9 cellular contexts compared by ENCODE assay signal in genomic region chr9:94164756-94165549, GRCh38.
DNase-seq lines count a peak whose midpoint lies in the region; ATAC-seq, FAIRE-seq and TF ChIP-seq lines count a peak whose summit lies in the region.
"Had no signal": no experiment of that assay in that cellular context is flagged by ENCODE, and none has a peak within 500 bp of the region (broad histone marks: within the 10 kb centered on the region; RNA-seq: fewer than 3 reads in every experiment).

No MANE protein-coding gene starts in this region.

- TF ChIP-seq CTCF in C4-2B (conservative IDR thresholded peaks at IDR 0.05), result no peak
- no peak for TF ChIP-seq CTCF in IMR-90 (conservative IDR thresholded peaks at IDR 0.05; ENCODE audit: low read depth, low read length)
- TF ChIP-seq CTCF in neural cell (IDR thresholded peaks at IDR 0.05; ENCODE audit: poor library complexity, severe bottlenecking), result no peak
- TF ChIP-seq CTCF in BE2C (IDR thresholded peaks at IDR 0.05; ENCODE audit: low read depth, low read length), result no peak
- no peak for TF ChIP-seq CTCF in mucosa of descending colon (IDR thresholded peaks at IDR 0.05)

- TF ChIP-seq EP300 in neural cell (conservative IDR thresholded peaks at IDR 0.05; ENCODE audit: poor library complexity, severe bottlenecking), result no peak

- TF ChIP-seq RAD21 in IMR-90 (IDR thresholded peaks at IDR 0.05; ENCODE audit: low read length) (no peak), neural cell (conservative IDR thresholded peaks at IDR 0.05) (no peak)

- peak overlapping the region; percentile 99 for H3K27ac ChIP-seq in C4-2B
- H3K27ac ChIP-seq in IMR-90 (ENCODE audit: insufficient read depth, low read length), result no peak overlapping the region
- no peak overlapping the region for H3K27ac ChIP-seq in neural cell (ENCODE audit: low read length)
- no peak overlapping the region; the same call in 1 of the 2 replicates for H3K27ac ChIP-seq in SJCRH30
- H3K27ac ChIP-seq: cardiac muscle cell had no signal

- no peaks in the 10 kb centered on the region for H3F3A ChIP-seq in neural cell (ENCODE audit: insufficient read depth, low read length, poor library complexity, severe bottlenecking)

- no peak overlapping the region; the same call in 1 of the 2 replicates for H3K4ac ChIP-seq in IMR-90 (ENCODE audit: low read depth, low read length)

- 0 out of 2 replicates have a peak overlapping the region, but pooled peaks have one; percentile 5 for H2AK5ac ChIP-seq in IMR-90 (ENCODE audit: low read depth, low read length)

- H3K9ac ChIP-seq in IMR-90 (ENCODE audit: low read depth, low read length), result no peak overlapping the region
- H3K9ac ChIP-seq in neural cell (ENCODE audit: low read length), result no peak overlapping the region

- H3K4me1 Mint-ChIP-seq in activated naive CD8-positive, alpha-beta T cell treated with anti-CD3 and anti-CD28 coated beads for 36 hours, result peaks cover 30% of the 10 kb centered on the region

- 0 out of 4 replicates have a peak, but pooled peaks cover 0 to 3% of the 10 kb centered on the region in 2 experiments for H3K79me1 ChIP-seq in IMR-90 (ENCODE audit: low read depth in 1 of 2, low read length in 2 of 2)

- H3K4me3 Mint-ChIP-seq in activated naive CD8-positive, alpha-beta T cell treated with anti-CD3 and anti-CD28 coated beads for 36 hours, result peak overlapping the region; percentile 77

- no peak for FAIRE-seq in GM19239 (lab: Jason Lieb, UNC)

- H3K9me3 ChIP-seq in IMR-90 (ENCODE audit: control insufficient read depth, insufficient read depth, low read length) (no peaks in the 10 kb centered on the region), neural cell (ENCODE audit: low read length) (no peaks in the 10 kb centered on the region), BE2C (no peaks in the 10 kb centered on the region), SJCRH30 (replicated peaks) (no peaks in the 10 kb centered on the region), mucosa of descending colon (no peaks in the 10 kb centered on the region)

- peaks cover 24% of the 10 kb centered on the region for H3K36me3 Mint-ChIP-seq in activated naive CD8-positive, alpha-beta T cell treated with anti-CD3 and anti-CD28 coated beads for 36 hours

- peak overlapping the region; percentile 94 for H2AFZ ChIP-seq in IMR-90 (replicated peaks; ENCODE audit: low read length, poor library complexity)
- H2AFZ ChIP-seq in neural cell (ENCODE audit: low read depth, low read length), result no peak overlapping the region

- in situ Hi-C loops in IMR-90 (cut with MboI; ENCODE audit: low sequenced_read_pairs), result loop anchor here (25.0 kb wide), 2 partner anchors 97 to 703 kb away; partner anchors contain the start of genes FAM120A, FAM120AOS and ZNF169

- peak overlapping the region; percentile 61; the same call in 1 of the 2 replicates for H4K91ac ChIP-seq in IMR-90 (ENCODE audit: insufficient read depth, low read depth, low read length)

- H3K4me3 ChIP-seq in IMR-90 (ENCODE audit: insufficient read depth, low read depth, low read length) (no peak overlapping the region), neural cell (ENCODE audit: low read length) (peak overlapping the region; percentile 70), BE2C (ENCODE audit: low read depth, low read length) (no peak overlapping the region), SJCRH30 (no peak overlapping the region), mucosa of descending colon (no peak overlapping the region)

- no peaks in the 10 kb centered on the region for H3K27me3 Mint-ChIP-seq in activated naive CD8-positive, alpha-beta T cell treated with anti-CD3 and anti-CD28 coated beads for 36 hours

- no peaks in the 10 kb centered on the region for H3K9me3 Mint-ChIP-seq in activated naive CD8-positive, alpha-beta T cell treated with anti-CD3 and anti-CD28 coated beads for 36 hours

- CTCF ChIA-PET in IMR-90 (lab: Yijun Ruan, JAX), result no interaction called here

- 0 out of 2 replicates have a peak overlapping the region, but pooled peaks have one; percentile 14 for H2BK20ac ChIP-seq in IMR-90 (ENCODE audit: low read depth, low read length)

- H4K20me1 ChIP-seq in IMR-90 (ENCODE audit: insufficient read depth, low read length), result peaks cover 32% of the 10 kb centered on the region
- H4K20me1 ChIP-seq in neural cell (ENCODE audit: insufficient read depth), result peaks cover 3% of the 10 kb centered on the region

- no peak overlapping the region for H3K4me2 ChIP-seq in IMR-90 (ENCODE audit: low read depth, low read length)
- H3K4me2 ChIP-seq in neural cell (ENCODE audit: low read length), result no peak overlapping the region

- WGBS in IMR-90 (ENCODE audit: extremely low coverage in 2 of 2, insufficient read length in 1 of 2), 2 experiments, result 83% methylated on average over 1 of the region's 5 CpGs; no CpG with 5 or more reads in 1 of the 2 experiments

- H2BK15ac ChIP-seq in IMR-90 (ENCODE audit: low read depth, low read length), result 0 out of 3 replicates have a peak overlapping the region, but pooled peaks have one; percentile 18

- no peak for ATAC-seq in IMR-90 (ENCODE audit: low read depth)
- no peak for ATAC-seq in mucosa of descending colon

- no peak overlapping the region for H3K14ac ChIP-seq in IMR-90 (replicated peaks; ENCODE audit: low read depth, low read length)

- H3K56ac ChIP-seq in IMR-90 (ENCODE audit: extremely low read depth, insufficient read depth, low read length), result no peak overlapping the region

- no peak overlapping the region for H2BK120ac ChIP-seq in IMR-90 (ENCODE audit: low read depth, low read length)

- intact Hi-C loops in IMR-90 (cut with micrococcal nuclease) (no loop called here), mucosa of descending colon (cut with DNase I, micrococcal nuclease) (no loop called here)

- no peaks in the 10 kb centered on the region; the same call in 1 of the 2 replicates for H3K9me1 ChIP-seq in IMR-90 (ENCODE audit: insufficient read depth, low read length)

- H3K23ac ChIP-seq in IMR-90 (ENCODE audit: low read depth, low read length), result no peak overlapping the region

- no peaks in the 10 kb centered on the region for H3K4me1 ChIP-seq in IMR-90 (ENCODE audit: control insufficient read depth, insufficient read depth, low read length)
- peaks cover 5% of the 10 kb centered on the region; the same call in 1 of the 2 replicates for H3K4me1 ChIP-seq in BE2C
- H3K4me1 ChIP-seq in SJCRH30, result peaks cover 3% of the 10 kb centered on the region; the same call in 1 of the 2 replicates
- H3K4me1 ChIP-seq in mucosa of descending colon (ENCODE audit: low read depth), result peaks cover 27% of the 10 kb centered on the region

- DNase-seq in IMR-90, result no peak
- DNase-seq in activated naive CD8-positive, alpha-beta T cell treated with anti-CD3 and anti-CD28 coated beads for 36 hours, result no peak
- DNase-seq in BE2C, result no peak
- DNase-seq in GM19239 (ENCODE audit: insufficient read length, low spot score), result no peak
- DNase-seq in SJCRH30, result no peak
- no peak for DNase-seq in mucosa of descending colon

- POLR2A ChIA-PET in IMR-90 (lab: Charles Lee; ENCODE audit: unreplicated experiment), result no interaction called here

- peak overlapping the region; percentile 14 to 95 for H4K8ac ChIP-seq in IMR-90 (ENCODE audit: low read depth in 2 of 2, low read length in 2 of 2)

- H4K5ac ChIP-seq in IMR-90 (ENCODE audit: low read depth, low read length), result peak overlapping the region; percentile 41

- H3K36me3 ChIP-seq in IMR-90 (ENCODE audit: control insufficient read depth, insufficient read depth, low read length) (0 out of 2 replicates have a peak, but pooled peaks cover 2% of the 10 kb centered on the region), neural cell (ENCODE audit: insufficient read depth, low read length) (no peaks in the 10 kb centered on the region), BE2C (peaks cover 3% of the 10 kb centered on the region), SJCRH30 (0 out of 2 replicates have a peak, but pooled peaks cover 7% of the 10 kb centered on the region), mucosa of descending colon (ENCODE audit: low read depth) (peaks cover 4% of the 10 kb centered on the region)

- H3K27me3 ChIP-seq in IMR-90 (ENCODE audit: control insufficient read depth, insufficient read depth, low read length) (no peaks in the 10 kb centered on the region), neural cell (ENCODE audit: insufficient read depth, low read depth, low read length) (no peaks in the 10 kb centered on the region), BE2C (no peaks in the 10 kb centered on the region), SJCRH30 (no peaks in the 10 kb centered on the region)
- H3K27me3 ChIP-seq: cardiac muscle cell had no signal

- no peak overlapping the region for H2BK5ac ChIP-seq in IMR-90 (ENCODE audit: low read depth, low read length, poor library complexity, severe bottlenecking)

- dilution Hi-C loops in IMR-90 (cut with HindIII; ENCODE audit: low sequenced_read_pairs, unreplicated experiment), result no loop called here

- H3K27ac Mint-ChIP-seq in activated naive CD8-positive, alpha-beta T cell treated with anti-CD3 and anti-CD28 coated beads for 36 hours, result peak overlapping the region; percentile 94

- peaks cover 30% of the 10 kb centered on the region for H3K79me2 ChIP-seq in neural cell (replicated peaks; ENCODE audit: insufficient read depth, low read length)

- BruUV-seq in IMR-90 (replicated peaks; lab: Mats Ljungman, UMichigan), result no TSS peak

- no peak overlapping the region for H3K18ac ChIP-seq in IMR-90 (ENCODE audit: low read depth, low read length)

- TF ChIP-seq POLR2A in IMR-90 (IDR thresholded peaks at IDR 0.05; ENCODE audit: low read depth, low read length), result no peak

- no peaks in the 10 kb centered on the region for H3K9me2 ChIP-seq in neural cell (ENCODE audit: insufficient read depth, low read length)

- H2AK9ac ChIP-seq in IMR-90 (replicated peaks; ENCODE audit: low read depth, low read length, poor library complexity), result no peak overlapping the region

TF ChIP-seq in IMR-90, 13 proteins besides CTCF, POLR2A, EP300 and RAD21 (continues in another document):
- TF ChIP-seq MAZ (IDR thresholded peaks at IDR 0.05; ENCODE audit: borderline replicate concordance, low read depth, low read length), result no peak
- TF ChIP-seq RFX5 (IDR thresholded peaks at IDR 0.05; ENCODE audit: low read depth, low read length), result no peak
- TF ChIP-seq BHLHE40 (IDR thresholded peaks at IDR 0.05; ENCODE audit: low read depth, low read length), result no peak
